ENCODE assay signal across 18 cellular contexts in the genomic region with DNA sequence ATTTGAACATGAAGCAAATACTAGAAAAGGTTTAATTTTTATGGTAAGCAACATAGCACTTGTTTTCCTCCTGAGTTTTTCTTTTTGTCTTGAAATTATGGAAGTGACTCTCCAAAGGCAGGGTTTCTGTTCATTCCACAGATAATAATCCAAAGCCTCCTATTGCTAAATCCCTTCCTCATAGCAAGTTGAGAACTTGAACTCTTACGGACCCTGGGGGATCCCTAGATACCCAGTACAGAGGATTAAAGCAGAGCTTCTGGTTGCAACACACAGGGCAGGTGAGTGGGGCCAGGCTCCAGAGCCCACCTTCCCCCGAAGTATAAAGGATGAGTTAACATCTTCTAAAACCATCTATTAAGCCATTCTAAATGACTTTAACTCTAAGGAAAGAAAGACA.
DNase-seq lines count a peak whose midpoint lies in the region; ATAC-seq and TF ChIP-seq lines count a peak whose summit lies in the region.
"Had no signal": no experiment of that assay in that cellular context is flagged by ENCODE, and none has a peak within 500 bp of the region (broad histone marks: within the 10 kb centered on the region; RNA-seq: fewer than 3 reads in every experiment).

No MANE protein-coding gene starts in this region.

- peak; percentile 44 for ATAC-seq in Right ventricle myocardium inferior
- no peak for ATAC-seq in HG03457 (IDR thresholded peaks at IDR 0.05; ENCODE audit: unreplicated experiment)
- ATAC-seq: PC-3 had no signal

- DNase-seq in Right ventricle myocardium inferior (ENCODE audit: missing footprints) (no peak), cardiac septum (ENCODE audit: low spot score) (no peak), right atrium auricular region (ENCODE audit: low spot score) (no peak), vagina (ENCODE audit: extremely low spot score in 2 of 2) (no peak), GF-D8 (lab: John Stamatoyannopoulos, UW) (no peak), NCI-H2227 treated with DMSO at 0.1 percent for 48 hours (lab: John Stamatoyannopoulos, UW) (no peak)
- DNase-seq: 8988T, C1 segment of cervical spinal cord, DMS153, H9, IMR-90, NCI-H146, NCI-H2107, NCI-H345, NCI-H526 treated with DMSO at 0.1 percent for 48 hours, PC-3 had no signal

- no peak for TF ChIP-seq CTCF in right atrium auricular region (IDR thresholded peaks at IDR 0.05)
- no peak for TF ChIP-seq CTCF in vagina (IDR thresholded peaks at IDR 0.05)

- H3K9ac ChIP-seq in skeletal muscle tissue (ENCODE audit: low read depth in 1 of 3, low read length in 3 of 3): no peak overlapping the region

- H3K36me3 ChIP-seq in right atrium auricular region: no peaks in the 10 kb centered on the region
- H3K36me3 ChIP-seq in skeletal muscle tissue (ENCODE audit: control insufficient read depth in 3 of 3, insufficient read depth in 3 of 3, low read length in 3 of 3): no peaks in the 10 kb centered on the region
- H3K36me3 ChIP-seq in vagina: no peaks in the 10 kb centered on the region

- intact Hi-C loops in Right ventricle myocardium inferior (cut with DNase I) (no loop called here), cardiac septum (cut with DNase I) (no loop called here), vagina (cut with DNase I) (no loop called here)

- H3K9me3 ChIP-seq in right atrium auricular region: peaks cover 0 to 2% of the 10 kb centered on the region in 2 donors
- no peaks in the 10 kb centered on the region for H3K9me3 ChIP-seq in skeletal muscle tissue (ENCODE audit: control insufficient read depth in 3 of 3, low read length in 3 of 3)
- no peaks in the 10 kb centered on the region for H3K9me3 ChIP-seq in vagina

- H3K27ac ChIP-seq in right atrium auricular region (peak overlapping the region; percentile 67 to 85), skeletal muscle tissue (ENCODE audit: low read depth, low read length) (peak overlapping the region; percentile 64), vagina (peak overlapping the region; percentile 67)

- H3K4me1 ChIP-seq in right atrium auricular region (peaks cover 0 to 10% of the 10 kb centered on the region in 2 donors), skeletal muscle tissue (ENCODE audit: control insufficient read depth in 3 of 3, insufficient read depth in 3 of 3, low read length in 3 of 3) (no peaks in the 10 kb centered on the region), vagina (peaks cover 6% of the 10 kb centered on the region)

- H3K4me3 ChIP-seq in right atrium auricular region (no peak overlapping the region), skeletal muscle tissue (ENCODE audit: low read length in 3 of 3) (no peak overlapping the region), vagina (no peak overlapping the region)

- H3K27me3 ChIP-seq in right atrium auricular region (no peaks in the 10 kb centered on the region), skeletal muscle tissue (ENCODE audit: control insufficient read depth in 3 of 3, insufficient read depth in 3 of 3, low read length in 3 of 3) (no peaks in the 10 kb centered on the region), vagina (no peaks in the 10 kb centered on the region)

- no peak for TF ChIP-seq POLR2A in vagina (IDR thresholded peaks at IDR 0.05)
